In genomic region chr13:114134111-114134943, GRCh38 we compare ENCODE assay signal across 9 cellular contexts. TPM values are rescaled to one million over a fixed set of nuclear protein-coding genes. Genes with fewer than 3 reads are reported as not detected.
DNase-seq lines count a peak whose midpoint lies in the region; ATAC-seq, FAIRE-seq and TF ChIP-seq lines count a peak whose summit lies in the region.
"Had no signal": no experiment of that assay in that cellular context is flagged by ENCODE, and none has a peak within 500 bp of the region (broad histone marks: within the 10 kb centered on the region; RNA-seq: fewer than 3 reads in every experiment).

No MANE protein-coding gene starts in this region.

- H3K27me3 ChIP-seq in astrocyte (ENCODE audit: insufficient read depth, low read length) (no peaks in the 10 kb centered on the region), neural progenitor cell (peaks cover 28% of the 10 kb centered on the region)
- H3K27me3 ChIP-seq: SJSA1 had no signal

- H3K36me3 ChIP-seq in astrocyte (ENCODE audit: insufficient read depth, low read length) (no peaks in the 10 kb centered on the region), neural progenitor cell (no peaks in the 10 kb centered on the region)

- H3K4me1 ChIP-seq in astrocyte (ENCODE audit: insufficient read depth, low read length) (peaks cover 19% of the 10 kb centered on the region), neural progenitor cell (peaks cover 29% of the 10 kb centered on the region)

- H3K4me3 ChIP-seq in astrocyte (ENCODE audit: insufficient read depth, low read depth, low read length): no peak overlapping the region
- no peak overlapping the region for H3K4me3 ChIP-seq in neural progenitor cell
- H3K4me3 ChIP-seq: SJSA1 had no signal

- peaks cover 29% of the 10 kb centered on the region for H3K79me2 ChIP-seq in astrocyte (ENCODE audit: insufficient read depth, low read length)
- no peaks in the 10 kb centered on the region for H3K79me2 ChIP-seq in neural progenitor cell (ENCODE audit: low read depth)

- H3K27ac ChIP-seq in astrocyte (ENCODE audit: low read depth, low read length): no peak overlapping the region
- no peak overlapping the region for H3K27ac ChIP-seq in neural progenitor cell
- H3K27ac ChIP-seq: SJSA1 had no signal

- no peak for TF ChIP-seq CTCF in astrocyte (IDR thresholded peaks at IDR 0.05; ENCODE audit: insufficient read depth, low read depth, low read length)
- TF ChIP-seq CTCF in neural progenitor cell (IDR thresholded peaks at IDR 0.05): no peak

- peak; percentile 4 for FAIRE-seq in HTR-8/SVneo (lab: Jason Lieb, UNC)
- FAIRE-seq in astrocyte (lab: Jason Lieb, UNC): no peak

- H3K36me3 Mint-ChIP-seq in astrocyte (ENCODE audit: low read depth, unreplicated experiment): peaks cover 4% of the 10 kb centered on the region
- H3K36me3 Mint-ChIP-seq in neural progenitor cell: no peaks in the 10 kb centered on the region

- H4K20me1 ChIP-seq in astrocyte (ENCODE audit: insufficient read depth, low read length) (peaks cover 26% of the 10 kb centered on the region), neural progenitor cell (ENCODE audit: low read depth) (peaks cover 26% of the 10 kb centered on the region)

- DNase-seq in DMS79 (lab: John Stamatoyannopoulos, UW) (peak; percentile 86), HTR-8/SVneo (ENCODE audit: insufficient read length, low spot score) (no peak), astrocyte (ENCODE audit: low read depth) (no peak), neural progenitor cell (ENCODE audit: low spot score) (peak; percentile 60), mesenteric fat pad (ENCODE audit: low spot score) (no peak)
- DNase-seq: stimulated activated CD4-positive, alpha-beta T cell treated with anti-CD3 and anti-CD28 coated beads, Interleukin-4, amount 100 ng/mL, for 1 hour had no signal

- H3K4me3 Mint-ChIP-seq in astrocyte (ENCODE audit: unreplicated experiment): peak overlapping the region; percentile 46
- H3K4me3 Mint-ChIP-seq in neural progenitor cell: peak overlapping the region; percentile 81

- ATAC-seq in HG03439 (IDR thresholded peaks at IDR 0.05; ENCODE audit: unreplicated experiment) (no peak), HG03432 (IDR thresholded peaks at IDR 0.05; ENCODE audit: unreplicated experiment) (no peak)

- H3K9ac ChIP-seq in astrocyte (ENCODE audit: low read length): no peak overlapping the region
- H3K9ac ChIP-seq in neural progenitor cell: no peak overlapping the region

- no peak overlapping the region for H2AFZ ChIP-seq in astrocyte (ENCODE audit: low read depth, low read length)
- peak overlapping the region; percentile 3 for H2AFZ ChIP-seq in neural progenitor cell (replicated peaks)

- H3K4me2 ChIP-seq in astrocyte (ENCODE audit: low read length) (no peak overlapping the region), neural progenitor cell (peak overlapping the region; percentile 29)

- H3F3A ChIP-seq in neural progenitor cell (ENCODE audit: low read depth): peaks cover 25% of the 10 kb centered on the region

- H3K9me3 Mint-ChIP-seq in astrocyte (ENCODE audit: unreplicated experiment): peaks cover 3% of the 10 kb centered on the region
- H3K9me3 Mint-ChIP-seq in neural progenitor cell: no peaks in the 10 kb centered on the region

- peaks cover 10% of the 10 kb centered on the region for H3K4me1 Mint-ChIP-seq in astrocyte (ENCODE audit: low read depth, unreplicated experiment)
- H3K4me1 Mint-ChIP-seq in neural progenitor cell: peaks cover 45% of the 10 kb centered on the region

- H3K9me3 ChIP-seq in astrocyte (ENCODE audit: insufficient read depth, low read depth, low read length) (no peaks in the 10 kb centered on the region), neural progenitor cell (ENCODE audit: low read depth) (no peaks in the 10 kb centered on the region)

- H3K27ac Mint-ChIP-seq in astrocyte (ENCODE audit: unreplicated experiment) (no peak overlapping the region), neural progenitor cell (peak overlapping the region; percentile 27)

- H3K27me3 Mint-ChIP-seq in astrocyte (ENCODE audit: low read depth, unreplicated experiment): peaks cover 7% of the 10 kb centered on the region
- peaks cover 16% of the 10 kb centered on the region for H3K27me3 Mint-ChIP-seq in neural progenitor cell (ENCODE audit: insufficient read depth, low read depth)

RNA-seq across cellular contexts. Expression of gene RASA3, which starts 1.9 kb away (rescaled TPM):
- total RNA-seq in astrocyte (41.1 and 41.4 TPM in 2 replicates), neural progenitor cell (ENCODE audit: low replicate concordance) (2.9 and 6.0 TPM in 2 replicates), mesenteric fat pad (102 TPM)

RNA-seq across cellular contexts. Expression of gene CFAP97D2, which starts 44.7 kb away (rescaled TPM):
- total RNA-seq in astrocyte (not detected in 2 replicates), neural progenitor cell (ENCODE audit: low replicate concordance) (not detected in 2 replicates), mesenteric fat pad (not detected)

Comparison
In these comparisons a context has a peak if more than half of its experiments do, and no peak if none do; other contexts are left out.
1. DNase-seq: peak in DMS79 (single experiment) and neural progenitor cell (single experiment); none in HTR-8/SVneo (single experiment), astrocyte (single experiment) and mesenteric fat pad (single experiment).